Comparison of ENCODE assay signal across 1 cellular context in genomic region chr13:75194717-75195116, GRCh38.
TF ChIP-seq lines count a peak whose summit lies in the region.

No MANE protein-coding gene starts in this region.

TF ChIP-seq in HepG2, 621 proteins besides CTCF, POLR2A, EP300 and RAD21 (continued from another document):
- no peak for TF ChIP-seq SNAPC4 (CRISPR knock-in tag; IDR thresholded peaks at IDR 0.05)
- TF ChIP-seq CHD4 (IDR thresholded peaks at IDR 0.05; ENCODE audit: borderline replicate concordance, low read length), result no peak
- TF ChIP-seq ASH2L (IDR thresholded peaks at IDR 0.05; ENCODE audit: insufficient read length, low read depth, low read length), result no peak
- no peak for TF ChIP-seq ZNF329 (CRISPR knock-in tag; IDR thresholded peaks at IDR 0.05; ENCODE audit: low read depth)
- no peak for TF ChIP-seq CAMTA2 (CRISPR knock-in tag; IDR thresholded peaks at IDR 0.05; ENCODE audit: borderline replicate concordance)
- TF ChIP-seq CEBPB (IDR thresholded peaks at IDR 0.05; ENCODE audit: borderline replicate concordance, low read depth, low read length), result no peak
- TF ChIP-seq RCOR2 (CRISPR knock-in tag; IDR thresholded peaks at IDR 0.05), result no peak
TF ChIP-seq in HepG2: peak in this region for 0.
